ENCODE assay signal across 14 cellular contexts in genomic region chr18:56294484-56295183, GRCh38.
DNase-seq lines count a peak whose midpoint lies in the region; ATAC-seq and TF ChIP-seq lines count a peak whose summit lies in the region.
"Had no signal": no experiment of that assay in that cellular context is flagged by ENCODE, and none has a peak within 500 bp of the region (broad histone marks: within the 10 kb centered on the region; RNA-seq: fewer than 3 reads in every experiment).

No MANE protein-coding gene starts in this region.

- no peak overlapping the region for H3K9ac ChIP-seq in SU-DHL-6 (ENCODE audit: low read length)

- no peak overlapping the region for H3K27ac ChIP-seq in SU-DHL-6 (ENCODE audit: low read depth, low read length)
- H3K27ac ChIP-seq: RWPE1, SJSA1 had no signal

- no peaks in the 10 kb centered on the region for H3K9me3 ChIP-seq in SU-DHL-6 (ENCODE audit: insufficient read depth, low read length)
- H3K9me3 ChIP-seq: SJSA1 had no signal

- no peaks in the 10 kb centered on the region for H4K20me1 ChIP-seq in SU-DHL-6 (ENCODE audit: low read depth, low read length)

- H3K27me3 ChIP-seq in SU-DHL-6 (ENCODE audit: low read length), result no peaks in the 10 kb centered on the region
- H3K27me3 ChIP-seq: SJSA1 had no signal

- DNase-seq in MV-4-11 (lab: John Stamatoyannopoulos, UW), result peak; percentile 84
- DNase-seq in NCI-H1436 treated with DMSO at 0.1 percent for 48 hours (lab: John Stamatoyannopoulos, UW), result no peak
- DNase-seq: C1 segment of cervical spinal cord, EL, NCI-H146, NCI-H345, T1000 had no signal

- no peak overlapping the region for H3K4me3 ChIP-seq in SU-DHL-6 (ENCODE audit: insufficient read depth, low read length, poor library complexity, severe bottlenecking)
- H3K4me3 ChIP-seq: SJSA1 had no signal

- no peaks in the 10 kb centered on the region for H3K36me3 ChIP-seq in SU-DHL-6 (ENCODE audit: low read length)
- H3K36me3 ChIP-seq: SJSA1 had no signal

- ATAC-seq in GM21360 (IDR thresholded peaks at IDR 0.05; ENCODE audit: unreplicated experiment) (peak; percentile 50), GM21619 (IDR thresholded peaks at IDR 0.05; ENCODE audit: unreplicated experiment) (no peak), GM19463 (IDR thresholded peaks at IDR 0.05; ENCODE audit: unreplicated experiment) (no peak), GM18870 (IDR thresholded peaks at IDR 0.05; ENCODE audit: unreplicated experiment) (no peak)

- H3K79me2 ChIP-seq in SU-DHL-6 (ENCODE audit: insufficient read depth, low read length), result no peaks in the 10 kb centered on the region

- H3F3A ChIP-seq in SU-DHL-6 (ENCODE audit: insufficient read depth), result no peaks in the 10 kb centered on the region

- TF ChIP-seq CTCF in SU-DHL-6 (IDR thresholded peaks at IDR 0.05; ENCODE audit: insufficient read depth, low read length, poor library complexity, severe bottlenecking), result no peak

- H2AFZ ChIP-seq in SU-DHL-6 (ENCODE audit: low read depth, low read length, severe bottlenecking), result peak overlapping the region; percentile 28

- H3K4me2 ChIP-seq in SU-DHL-6 (ENCODE audit: low read depth, low read length, poor library complexity, severe bottlenecking), result no peak overlapping the region

- no peaks in the 10 kb centered on the region for H3K9me2 ChIP-seq in SU-DHL-6 (replicated peaks; ENCODE audit: insufficient read depth, low read length)
